In genomic region chr10:5855979-5856700, GRCh38 we compare ENCODE assay signal across 19 cellular contexts. TPM values are rescaled to one million over a fixed set of nuclear protein-coding genes. Genes with fewer than 3 reads are reported as not detected.
DNase-seq lines count a peak whose midpoint lies in the region; ATAC-seq, FAIRE-seq and TF ChIP-seq lines count a peak whose summit lies in the region.
"Had no signal": no experiment of that assay in that cellular context is flagged by ENCODE, and none has a peak within 500 bp of the region (broad histone marks: within the 10 kb centered on the region; RNA-seq: fewer than 3 reads in every experiment).

No MANE protein-coding gene starts in this region.

- no peaks in the 10 kb centered on the region for H4K20me1 ChIP-seq in HepG2 (ENCODE audit: insufficient read depth, low read length)

- in situ Hi-C loops in HepG2 (cut with HindIII; ENCODE audit: extremely low pct_ligation_motif_present, low pct_unique_long_range_greater_than_20kb): no loop called here

- peaks cover under 1% of the 10 kb centered on the region for H3K9me3 Mint-ChIP-seq in chondrocyte (ENCODE audit: low read depth)
- no peaks in the 10 kb centered on the region for H3K9me3 Mint-ChIP-seq in nephron progenitor cell
- no peaks in the 10 kb centered on the region for H3K9me3 Mint-ChIP-seq in activated naive CD8-positive, alpha-beta T cell treated with anti-CD3 and anti-CD28 coated beads for 36 hours
- H3K9me3 Mint-ChIP-seq: CD4-positive, alpha-beta T cell; HFFc6 had no signal

- H3K4me3 Mint-ChIP-seq in chondrocyte (ENCODE audit: unreplicated experiment): no peak overlapping the region
- H3K4me3 Mint-ChIP-seq in nephron progenitor cell: no peak overlapping the region
- no peak overlapping the region for H3K4me3 Mint-ChIP-seq in activated naive CD8-positive, alpha-beta T cell treated with anti-CD3 and anti-CD28 coated beads for 36 hours
- H3K4me3 Mint-ChIP-seq: CD4-positive, alpha-beta T cell; HFFc6 had no signal

- H3K79me2 ChIP-seq in HepG2 (ENCODE audit: insufficient read depth, low read length): no peaks in the 10 kb centered on the region

- H2AFZ ChIP-seq in HepG2 (ENCODE audit: low read length): no peak overlapping the region

- H3K27me3 ChIP-seq in HepG2 (ENCODE audit: control insufficient read depth in 1 of 2, insufficient read depth in 2 of 2, low read length in 2 of 2) (no peaks in the 10 kb centered on the region), right lobe of liver (no peaks in the 10 kb centered on the region), upper lobe of right lung (no peaks in the 10 kb centered on the region)

- TF ChIP-seq CTCF in HepG2 (CRISPR knock-in tag; IDR thresholded peaks at IDR 0.05) (no peak), right lobe of liver (IDR thresholded peaks at IDR 0.05) (no peak), chondrocyte (IDR thresholded peaks at IDR 0.05) (no peak), nephron progenitor cell (IDR thresholded peaks at IDR 0.05) (no peak), upper lobe of right lung (IDR thresholded peaks at IDR 0.05) (no peak)

- H3K36me3 Mint-ChIP-seq in chondrocyte (ENCODE audit: low read depth) (no peaks in the 10 kb centered on the region), nephron progenitor cell (ENCODE audit: low read depth) (peaks cover 6% of the 10 kb centered on the region)
- no peaks in the 10 kb centered on the region for H3K36me3 Mint-ChIP-seq in activated naive CD8-positive, alpha-beta T cell treated with anti-CD3 and anti-CD28 coated beads for 36 hours

- H3K9me3 ChIP-seq in HepG2 (ENCODE audit: low read length) (no peaks in the 10 kb centered on the region), right lobe of liver (no peaks in the 10 kb centered on the region), upper lobe of right lung (no peaks in the 10 kb centered on the region)

- POLR2A ChIA-PET in HepG2 (lab: Yijun Ruan, JAX): interaction anchor here (1.6 kb wide), 1 partner anchor 34 kb away, joined by 4 read pairs; the partner anchor contains the start of genes ANKRD16 and FBH1

- H3K27ac Mint-ChIP-seq in chondrocyte (ENCODE audit: unreplicated experiment): no peak overlapping the region
- peak overlapping the region; percentile 46 for H3K27ac Mint-ChIP-seq in nephron progenitor cell
- no peak overlapping the region for H3K27ac Mint-ChIP-seq in activated naive CD8-positive, alpha-beta T cell treated with anti-CD3 and anti-CD28 coated beads for 36 hours
- H3K27ac Mint-ChIP-seq: CD4-positive, alpha-beta T cell; HFFc6 had no signal

- peak overlapping the region; percentile 76 for H3K4me2 ChIP-seq in HepG2 (ENCODE audit: low read depth, low read length)

- intact Hi-C loops in HepG2 (cut with micrococcal nuclease; ENCODE audit: unreplicated experiment): no loop called here
- intact Hi-C loops in right lobe of liver (cut with DNase I): no loop called here
- intact Hi-C loops in upper lobe of right lung (cut with DNase I): no loop called here

- H3K27me3 Mint-ChIP-seq in chondrocyte (ENCODE audit: low read depth) (no peaks in the 10 kb centered on the region), nephron progenitor cell (ENCODE audit: low read depth, poor library complexity) (peaks cover 7% of the 10 kb centered on the region)
- no peaks in the 10 kb centered on the region for H3K27me3 Mint-ChIP-seq in activated naive CD8-positive, alpha-beta T cell treated with anti-CD3 and anti-CD28 coated beads for 36 hours
- H3K27me3 Mint-ChIP-seq: CD4-positive, alpha-beta T cell had no signal

- TF ChIP-seq POLR2A in HepG2 (IDR thresholded peaks at IDR 0.05; ENCODE audit: insufficient read depth in 1 of 2, low read depth in 2 of 2, low read length in 2 of 2) (no peak), right lobe of liver (IDR thresholded peaks at IDR 0.05) (no peak)

- no peak for FAIRE-seq in HepG2 (lab: Jason Lieb, UNC)
- FAIRE-seq: GM12891, GM19239 had no signal

- CTCF ChIA-PET in HepG2 (lab: Yijun Ruan, JAX; ENCODE audit: low intra/inter-chr PET ratio, low total read pairs): no interaction called here

- WGBS in HepG2 (ENCODE audit: low lambda C conversion rate): 63% methylated on average over 18 of the region's 18 CpGs
- whole genome bisulfite sequencing in right lobe of liver (ENCODE audit: insufficient coverage, low coverage, low lambda C conversion rate, missing lambda C conversion rate): 66% methylated on average over 15 of the region's 18 CpGs

- 0 out of 2 replicates have a peak overlapping the region, but pooled peaks have one; percentile 29 for H3K9ac ChIP-seq in HepG2 (ENCODE audit: insufficient read depth, low read depth, low read length)

- peaks cover 5% of the 10 kb centered on the region for H3K4me1 Mint-ChIP-seq in chondrocyte (ENCODE audit: low read depth)
- H3K4me1 Mint-ChIP-seq in nephron progenitor cell: peaks cover 22% of the 10 kb centered on the region
- H3K4me1 Mint-ChIP-seq in activated naive CD8-positive, alpha-beta T cell treated with anti-CD3 and anti-CD28 coated beads for 36 hours: no peaks in the 10 kb centered on the region

- H3K4me3 ChIP-seq in HepG2 (replicated peaks in 1 of 3; ENCODE audit: insufficient read depth in 1 of 3, low read depth in 2 of 3, low read length in 3 of 3) (peak overlapping the region in 1 of 3 experiments; percentile 48; a peak in 2 of 6 replicates), right lobe of liver (no peak overlapping the region), upper lobe of right lung (no peak overlapping the region)

- TF ChIP-seq RAD21 in HepG2 (CRISPR knock-in tag; IDR thresholded peaks at IDR 0.05): no peak

- TF ChIP-seq EP300 in HepG2 (IDR thresholded peaks at IDR 0.05; ENCODE audit: low read depth in 2 of 2, low read length in 2 of 2) (no peak), HepG2 (CRISPR knock-in tag; IDR thresholded peaks at IDR 0.05; ENCODE audit: borderline replicate concordance) (no peak)

- no peaks in the 10 kb centered on the region for H3K36me3 ChIP-seq in HepG2 (replicated peaks in 1 of 2; ENCODE audit: control insufficient read depth in 1 of 2, insufficient read depth in 2 of 2, low read length in 2 of 2)
- no peaks in the 10 kb centered on the region for H3K36me3 ChIP-seq in right lobe of liver
- H3K36me3 ChIP-seq in upper lobe of right lung: no peaks in the 10 kb centered on the region

- H3K4me1 ChIP-seq in HepG2 (ENCODE audit: insufficient read depth, low read length) (peaks cover 48% of the 10 kb centered on the region), right lobe of liver (no peaks in the 10 kb centered on the region), upper lobe of right lung (no peaks in the 10 kb centered on the region)

- no TSS peak for BruUV-seq in HepG2 (replicated peaks; lab: Mats Ljungman, UMichigan)

- peak overlapping the region; percentile 52 for H3K27ac ChIP-seq in HepG2 (ENCODE audit: extremely low read length, insufficient read depth, low read length)
- H3K27ac ChIP-seq in right lobe of liver: no peak overlapping the region
- H3K27ac ChIP-seq in temporal lobe (ENCODE audit: low read depth, low read length): peak overlapping the region; percentile 36
- H3K27ac ChIP-seq in upper lobe of right lung: no peak overlapping the region

- peak; percentile 35 for DNase-seq in HepG2 (ENCODE audit: low spot score)
- DNase-seq in right lobe of liver: no peak
- DNase-seq in chondrocyte (ENCODE audit: low spot score): peak; percentile 36
- DNase-seq in nephron progenitor cell: no peak
- DNase-seq in upper lobe of right lung: no peak
- DNase-seq in activated naive CD8-positive, alpha-beta T cell treated with anti-CD3 and anti-CD28 coated beads for 36 hours: no peak
- DNase-seq: 8988T; AML-193; C1 segment of cervical spinal cord; CD4-positive, alpha-beta T cell; DMS79; GOT3; HCEC 1CT; HFFc6; IMR-90 had no signal

- ATAC-seq in HepG2 (peak; percentile 21), right lobe of liver (no peak), upper lobe of right lung (no peak), HG03460 (IDR thresholded peaks at IDR 0.05; ENCODE audit: unreplicated experiment) (no peak)

RNA-seq across cellular contexts. Expression of gene ANKRD16, which starts 33.6 kb away (rescaled TPM):
- total RNA-seq in HepG2 (2016; rRNA removed; fragmentation: Illumina TruSeq; extraction: Trizol): 5.4 and 8.0 TPM in 2 replicates
- total RNA-seq in HepG2 (2016; cell fraction: cytosol; rRNA removed; fragmentation: Illumina TruSeq; extraction: Trizol; ENCODE audit: low read depth): 1.9 and 2.7 TPM in 2 replicates
- total RNA-seq in HepG2 (2016; cell fraction: insoluble cytoplasmic fraction; rRNA removed; fragmentation: Illumina TruSeq; extraction: Trizol): 6.3 and 7.1 TPM in 2 replicates
- total RNA-seq in HepG2 (2016; cell fraction: membrane; rRNA removed; fragmentation: Illumina TruSeq; extraction: Trizol): 3.9 and 4.7 TPM in 2 replicates
- 7.7 and 9.0 TPM in 2 replicates for total RNA-seq in HepG2 (2016; cell fraction: nucleus; rRNA removed; fragmentation: Illumina TruSeq; extraction: Trizol)
- polyA plus RNA-seq in HepG2 (2011; rRNA removed): 11.2 and 11.4 TPM in 2 replicates
- polyA plus RNA-seq in HepG2 (2011; cell fraction: cytosol; rRNA removed): 6.7 and 8.3 TPM in 2 replicates
- 16.0 and 18.1 TPM in 2 replicates for polyA plus RNA-seq in HepG2 (2011; cell fraction: nucleus; rRNA removed)
- polyA plus RNA-seq in HepG2 (2012): 4.1 and 4.2 TPM in 2 replicates
- polyA plus RNA-seq in HepG2 (2016; cell fraction: cytosol; fragmentation: Illumina TruSeq; extraction: Trizol; ENCODE audit: low read depth): 2.1 and 2.4 TPM in 2 replicates
- polyA plus RNA-seq in HepG2 (2016; cell fraction: insoluble cytoplasmic fraction; fragmentation: Illumina TruSeq; extraction: Trizol; ENCODE audit: low read depth): 6.3 and 7.9 TPM in 2 replicates
- polyA plus RNA-seq in HepG2 (2016; cell fraction: membrane; fragmentation: Illumina TruSeq; extraction: Trizol; ENCODE audit: low read depth): 3.7 and 4.2 TPM in 2 replicates
- polyA plus RNA-seq in HepG2 (2016; cell fraction: nucleus; fragmentation: Illumina TruSeq; extraction: Trizol; ENCODE audit: insufficient read depth, low read depth): 11.7 and 12.7 TPM in 2 replicates
- polyA minus RNA-seq in HepG2 (2011; rRNA and poly(A)+ RNA removed; ENCODE audit: low replicate concordance): 33.4 and 63.2 TPM in 2 replicates
- 4.2 and 6.3 TPM in 2 replicates for polyA minus RNA-seq in HepG2 (2011; cell fraction: cytosol; rRNA and poly(A)+ RNA removed)
- 25.5 and 26.4 TPM in 2 replicates for polyA minus RNA-seq in HepG2 (2011; cell fraction: nucleus; rRNA and poly(A)+ RNA removed)
- total RNA-seq in right lobe of liver: 1 to 10 TPM; 1.8 to 6.1 (median 4.1) TPM
- 5.8 to 6.5 TPM (median 6.4 TPM) in 3 replicates for total RNA-seq in chondrocyte
- total RNA-seq in temporal lobe: 10.8 TPM
- 4.6 TPM for total RNA-seq in upper lobe of right lung
- 1 to 10 TPM; 9.1 to 9.4 TPM for total RNA-seq in activated naive CD8-positive, alpha-beta T cell treated with anti-CD3 and anti-CD28 coated beads for 36 hours

RNA-seq across cellular contexts. Expression of gene FBH1, which starts 33.9 kb away (rescaled TPM):
- total RNA-seq in HepG2 (2016; rRNA removed; fragmentation: Illumina TruSeq; extraction: Trizol) (53.3 and 60.3 TPM in 2 replicates), right lobe of liver (10 to 100 TPM; 30.8 to 38.6 (median 35.8) TPM), chondrocyte (62.2 to 96.6 TPM (median 66.5 TPM) in 3 replicates), temporal lobe (38.8 TPM), upper lobe of right lung (73.3 TPM)
- 46.8 and 53.6 TPM in 2 replicates for total RNA-seq in HepG2 (2016; cell fraction: cytosol; rRNA removed; fragmentation: Illumina TruSeq; extraction: Trizol; ENCODE audit: low read depth)
- 47.5 and 61.3 TPM in 2 replicates for total RNA-seq in HepG2 (2016; cell fraction: insoluble cytoplasmic fraction; rRNA removed; fragmentation: Illumina TruSeq; extraction: Trizol)
- total RNA-seq in HepG2 (2016; cell fraction: membrane; rRNA removed; fragmentation: Illumina TruSeq; extraction: Trizol): 86.2 and 93.4 TPM in 2 replicates
- total RNA-seq in HepG2 (2016; cell fraction: nucleus; rRNA removed; fragmentation: Illumina TruSeq; extraction: Trizol): 56.0 and 63.9 TPM in 2 replicates
- polyA plus RNA-seq in HepG2 (2011; rRNA removed): 48.8 and 51.3 TPM in 2 replicates
- polyA plus RNA-seq in HepG2 (2011; cell fraction: cytosol; rRNA removed): 37.9 and 38.9 TPM in 2 replicates
- polyA plus RNA-seq in HepG2 (2011; cell fraction: nucleus; rRNA removed): 102 and 103 TPM in 2 replicates
- polyA plus RNA-seq in HepG2 (2012): 25.8 and 31.0 TPM in 2 replicates
- polyA plus RNA-seq in HepG2 (2016; cell fraction: cytosol; fragmentation: Illumina TruSeq; extraction: Trizol; ENCODE audit: low read depth): 25.2 and 27.2 TPM in 2 replicates
- 42.1 and 54.3 TPM in 2 replicates for polyA plus RNA-seq in HepG2 (2016; cell fraction: insoluble cytoplasmic fraction; fragmentation: Illumina TruSeq; extraction: Trizol; ENCODE audit: low read depth)
- 51.3 and 57.7 TPM in 2 replicates for polyA plus RNA-seq in HepG2 (2016; cell fraction: membrane; fragmentation: Illumina TruSeq; extraction: Trizol; ENCODE audit: low read depth)
- polyA plus RNA-seq in HepG2 (2016; cell fraction: nucleus; fragmentation: Illumina TruSeq; extraction: Trizol; ENCODE audit: insufficient read depth, low read depth): 100 and 105 TPM in 2 replicates
- polyA minus RNA-seq in HepG2 (2011; rRNA and poly(A)+ RNA removed; ENCODE audit: low replicate concordance): 111 and 138 TPM in 2 replicates
- polyA minus RNA-seq in HepG2 (2011; cell fraction: cytosol; rRNA and poly(A)+ RNA removed): 31.6 and 35.3 TPM in 2 replicates
- polyA minus RNA-seq in HepG2 (2011; cell fraction: nucleus; rRNA and poly(A)+ RNA removed): 71.1 and 80.8 TPM in 2 replicates
- total RNA-seq in activated naive CD8-positive, alpha-beta T cell treated with anti-CD3 and anti-CD28 coated beads for 36 hours: 10 to 100 TPM; 48.7 to 49.0 TPM

RNA-seq across cellular contexts. Expression of gene GDI2, which starts 42.9 kb away (rescaled TPM):
- total RNA-seq in HepG2 (2016; rRNA removed; fragmentation: Illumina TruSeq; extraction: Trizol) (477 and 756 TPM in 2 replicates), right lobe of liver (100 to 1,000 TPM; 116 to 228 (median 128) TPM), chondrocyte (254 to 259 TPM (median 256 TPM) in 3 replicates), temporal lobe (327 TPM), upper lobe of right lung (174 TPM)
- total RNA-seq in HepG2 (2016; cell fraction: cytosol; rRNA removed; fragmentation: Illumina TruSeq; extraction: Trizol; ENCODE audit: low read depth): 312 and 326 TPM in 2 replicates
- total RNA-seq in HepG2 (2016; cell fraction: insoluble cytoplasmic fraction; rRNA removed; fragmentation: Illumina TruSeq; extraction: Trizol): 471 and 770 TPM in 2 replicates
- total RNA-seq in HepG2 (2016; cell fraction: membrane; rRNA removed; fragmentation: Illumina TruSeq; extraction: Trizol): 290 and 338 TPM in 2 replicates
- 188 and 200 TPM in 2 replicates for total RNA-seq in HepG2 (2016; cell fraction: nucleus; rRNA removed; fragmentation: Illumina TruSeq; extraction: Trizol)
- 118 and 153 TPM in 2 replicates for polyA plus RNA-seq in HepG2 (2011; rRNA removed)
- polyA plus RNA-seq in HepG2 (2011; cell fraction: cytosol; rRNA removed): 141 and 159 TPM in 2 replicates
- 45.6 and 58.6 TPM in 2 replicates for polyA plus RNA-seq in HepG2 (2011; cell fraction: nucleus; rRNA removed)
- polyA plus RNA-seq in HepG2 (2012): 245 and 302 TPM in 2 replicates
- polyA plus RNA-seq in HepG2 (2016; cell fraction: cytosol; fragmentation: Illumina TruSeq; extraction: Trizol; ENCODE audit: low read depth): 68.6 and 71.1 TPM in 2 replicates
- polyA plus RNA-seq in HepG2 (2016; cell fraction: insoluble cytoplasmic fraction; fragmentation: Illumina TruSeq; extraction: Trizol; ENCODE audit: low read depth): 588 and 612 TPM in 2 replicates
- 141 and 156 TPM in 2 replicates for polyA plus RNA-seq in HepG2 (2016; cell fraction: membrane; fragmentation: Illumina TruSeq; extraction: Trizol; ENCODE audit: low read depth)
- 190 and 195 TPM in 2 replicates for polyA plus RNA-seq in HepG2 (2016; cell fraction: nucleus; fragmentation: Illumina TruSeq; extraction: Trizol; ENCODE audit: insufficient read depth, low read depth)
- polyA minus RNA-seq in HepG2 (2011; rRNA and poly(A)+ RNA removed; ENCODE audit: low replicate concordance): 88.7 and 522 TPM in 2 replicates
- polyA minus RNA-seq in HepG2 (2011; cell fraction: cytosol; rRNA and poly(A)+ RNA removed): 285 and 334 TPM in 2 replicates
- 112 and 162 TPM in 2 replicates for polyA minus RNA-seq in HepG2 (2011; cell fraction: nucleus; rRNA and poly(A)+ RNA removed)
- total RNA-seq in activated naive CD8-positive, alpha-beta T cell treated with anti-CD3 and anti-CD28 coated beads for 36 hours: 100 to 1,000 TPM; 335 to 339 TPM

Comparison
In these comparisons a context has a peak if more than half of its experiments do, and no peak if none do; other contexts are left out.
1. DNase-seq: peak in HepG2 (single experiment) and chondrocyte (single experiment); none in right lobe of liver (0 of 3), nephron progenitor cell (single experiment), upper lobe of right lung (single experiment) and activated naive CD8-positive, alpha-beta T cell treated with anti-CD3 and anti-CD28 coated beads for 36 hours (single experiment).
2. H3K27ac ChIP-seq: peak in HepG2 (single experiment) and temporal lobe (single experiment); none in right lobe of liver (0 of 3) and upper lobe of right lung (single experiment).